Comparison of ENCODE assay signal across 20 cellular contexts in genomic region chr7:159066816-159067601, GRCh38.
"Had no signal": no experiment of that assay in that cellular context is flagged by ENCODE, and none has a peak within 500 bp of the region (broad histone marks: within the 10 kb centered on the region; RNA-seq: fewer than 3 reads in every experiment).

No MANE protein-coding gene starts in this region.

- ATAC-seq: activated CD4-positive, alpha-beta T cell treated with anti-CD3 and anti-CD28 coated beads for 36 hours; T-cell; WTC11 had no signal

- H3K4me3 ChIP-seq: dorsolateral prefrontal cortex, esophagus squamous epithelium, gastrocnemius medialis, lung, ovary, prostate gland, spleen had no signal

- H3K36me3 Mint-ChIP-seq: activated CD4-positive, alpha-beta memory T cell treated with anti-CD3 and anti-CD28 coated beads for 36 hours; activated naive CD4-positive, alpha-beta T cell treated with anti-CD3 and anti-CD28 coated beads, Interleukin-2, amount 50 U/mL, for 24 hours; natural killer cell; T-cell; WTC11 had no signal

- H3K9me3 Mint-ChIP-seq: activated CD4-positive, alpha-beta memory T cell treated with anti-CD3 and anti-CD28 coated beads for 36 hours; activated naive CD4-positive, alpha-beta T cell treated with anti-CD3 and anti-CD28 coated beads, Interleukin-2, amount 50 U/mL, for 24 hours; central memory CD8-positive, alpha-beta T cell; effector memory CD8-positive, alpha-beta T cell; natural killer cell; T-cell had no signal

- H3K27ac ChIP-seq: prostate gland had no signal

- H3K27ac Mint-ChIP-seq: activated CD4-positive, alpha-beta memory T cell treated with anti-CD3 and anti-CD28 coated beads for 36 hours; activated CD4-positive, alpha-beta T cell treated with anti-CD3 and anti-CD28 coated beads for 36 hours; activated naive CD4-positive, alpha-beta T cell treated with anti-CD3 and anti-CD28 coated beads, Interleukin-2, amount 50 U/mL, for 24 hours; T-cell; WTC11 had no signal

- H3K27me3 ChIP-seq: gastrocnemius medialis, ovary had no signal

- H3K36me3 ChIP-seq: esophagus squamous epithelium, gastrocnemius medialis, ovary, prostate gland, spleen had no signal

- H3K4me1 ChIP-seq: prostate gland had no signal

- H3K9me3 ChIP-seq: esophagus squamous epithelium, gastrocnemius medialis, ovary, prostate gland had no signal

- DNase-seq: activated CD4-positive, alpha-beta memory T cell treated with anti-CD3 and anti-CD28 coated beads for 36 hours; activated CD4-positive, alpha-beta T cell treated with anti-CD3 and anti-CD28 coated beads for 36 hours; activated gamma-delta T cell treated with Interleukin-2 at 50 U/mL for 16 hours; activated T-cell treated with anti-CD3 and anti-CD28 coated beads, Interleukin-2, amount 50 U/mL, for 1 hour; aorta; dorsolateral prefrontal cortex; effector memory CD8-positive, alpha-beta T cell; esophagus squamous epithelium; gastrocnemius medialis; natural killer cell; spleen; stimulated activated CD4-positive, alpha-beta T cell treated with anti-CD3 and anti-CD28 coated beads, Interleukin-4, amount 100 ng/mL, for 1 hour; stimulated activated naive CD4-positive, alpha-beta T cell; T-cell had no signal
